Comparison of ENCODE assay signal across 9 cellular contexts in genomic region chr4:36187723-36188333, GRCh38. TPM values are rescaled to one million over a fixed set of nuclear protein-coding genes. Genes with fewer than 3 reads are reported as not detected.
DNase-seq lines count a peak whose midpoint lies in the region; ATAC-seq and TF ChIP-seq lines count a peak whose summit lies in the region.
"Had no signal": no experiment of that assay in that cellular context is flagged by ENCODE, and none has a peak within 500 bp of the region (broad histone marks: within the 10 kb centered on the region; RNA-seq: fewer than 3 reads in every experiment).

No MANE protein-coding gene starts in this region.

- no peaks in the 10 kb centered on the region for H3K27me3 Mint-ChIP-seq in endothelial cell (ENCODE audit: unreplicated experiment)
- H3K27me3 Mint-ChIP-seq: activated naive CD8-positive, alpha-beta T cell treated with anti-CD3 and anti-CD28 coated beads, Interleukin-2, amount 10 ng/mL, durations not matched to agents 7 days and 5 days had no signal

- DNase-seq in AG04450 (ENCODE audit: low read depth, low spot score) (no peak), NCI-H748 (lab: John Stamatoyannopoulos, UW; ENCODE audit: unreplicated experiment) (peak; percentile 51), endothelial cell (ENCODE audit: low spot score) (no peak), substantia nigra (lab: John Stamatoyannopoulos, UW) (no peak), vagina (ENCODE audit: extremely low spot score in 2 of 2) (no peak)
- no peak for DNase-seq in activated CD4-positive, alpha-beta T cell treated with anti-CD3 and anti-CD28 coated beads for 48 hours
- DNase-seq: activated naive CD8-positive, alpha-beta T cell treated with anti-CD3 and anti-CD28 coated beads, Interleukin-2, amount 10 ng/mL, durations not matched to agents 7 days and 5 days had no signal

- no peak for TF ChIP-seq POLR2A in vagina (IDR thresholded peaks at IDR 0.05)

- H3K27me3 ChIP-seq in AG04450 (ENCODE audit: control insufficient read depth, insufficient read depth, low read length) (no peaks in the 10 kb centered on the region), vagina (no peaks in the 10 kb centered on the region)

- H3K27ac Mint-ChIP-seq in endothelial cell (ENCODE audit: unreplicated experiment) = no peak overlapping the region
- H3K27ac Mint-ChIP-seq: activated naive CD8-positive, alpha-beta T cell treated with anti-CD3 and anti-CD28 coated beads, Interleukin-2, amount 10 ng/mL, durations not matched to agents 7 days and 5 days had no signal

- ATAC-seq in GM18502 (IDR thresholded peaks at IDR 0.05; ENCODE audit: poor library complexity, unreplicated experiment) (peak; percentile 45), HG02588 (IDR thresholded peaks at IDR 0.05; ENCODE audit: unreplicated experiment) (no peak)

- no peaks in the 10 kb centered on the region for H3K36me3 Mint-ChIP-seq in endothelial cell (ENCODE audit: low read depth, unreplicated experiment)

- peaks cover 0 to 11% of the 10 kb centered on the region in 2 donors for H3K36me3 ChIP-seq in vagina

- H3K9me3 ChIP-seq in AG04450 (ENCODE audit: control insufficient read depth, insufficient read depth, low read length) (no peaks in the 10 kb centered on the region), vagina (no peaks in the 10 kb centered on the region)

- H3K4me3 ChIP-seq in AG04450 (ENCODE audit: low read depth, low read length) (no peak overlapping the region), vagina (no peak overlapping the region)

- CTCF ChIA-PET in AG04450 (lab: Charles Lee) = no interaction called here

- TF ChIP-seq CTCF in AG04450 (IDR thresholded peaks at IDR 0.05; ENCODE audit: low read depth, low read length) (peak; percentile 46), endothelial cell (IDR thresholded peaks at IDR 0.05; ENCODE audit: unreplicated experiment) (peak; percentile 63), vagina (IDR thresholded peaks at IDR 0.05) (peak in 1 of 3 experiments; percentile 12)

- H3K4me3 Mint-ChIP-seq in endothelial cell (ENCODE audit: unreplicated experiment) = no peak overlapping the region

- H3K27ac ChIP-seq in AG04450 (ENCODE audit: low read depth, low read length) (no peak overlapping the region), substantia nigra (ENCODE audit: low read depth, low read length, poor library complexity, severe bottlenecking) (peak overlapping the region; percentile 43), vagina (no peak overlapping the region)

- peaks cover 5% of the 10 kb centered on the region for H3K4me1 Mint-ChIP-seq in endothelial cell (ENCODE audit: unreplicated experiment)

- POLR2A ChIA-PET in AG04450 (lab: Yijun Ruan, JAX) = no interaction called here

- H3K9me3 Mint-ChIP-seq in endothelial cell (ENCODE audit: unreplicated experiment) = no peaks in the 10 kb centered on the region
- H3K9me3 Mint-ChIP-seq: activated naive CD8-positive, alpha-beta T cell treated with anti-CD3 and anti-CD28 coated beads, Interleukin-2, amount 10 ng/mL, durations not matched to agents 7 days and 5 days had no signal

- intact Hi-C loops in vagina (cut with DNase I) = no loop called here

- no peaks in the 10 kb centered on the region for H3K4me1 ChIP-seq in vagina

RNA-seq across cellular contexts. Expression of gene ARAP2, which starts 56.5 kb away (rescaled TPM):
- polyA plus RNA-seq in AG04450 (2011; rRNA removed) = 0.11 TPM in 2 replicates
- polyA minus RNA-seq in AG04450 (2011; rRNA and poly(A)+ RNA removed) = 0.13 and 0.14 TPM in 2 replicates
- total RNA-seq in endothelial cell (ENCODE audit: unreplicated experiment) = 20.1 TPM
- 52.8 TPM for total RNA-seq in vagina
